In genomic region chr22:25002241-25002985, GRCh38 we compare ENCODE assay signal across 20 cellular contexts. TPM values are rescaled to one million over a fixed set of nuclear protein-coding genes. Genes with fewer than 3 reads are reported as not detected.
DNase-seq lines count a peak whose midpoint lies in the region; ATAC-seq and TF ChIP-seq lines count a peak whose summit lies in the region.
"Had no signal": no experiment of that assay in that cellular context is flagged by ENCODE, and none has a peak within 500 bp of the region (broad histone marks: within the 10 kb centered on the region; RNA-seq: fewer than 3 reads in every experiment).

No MANE protein-coding gene starts in this region.

- intact Hi-C loops in activated CD4-positive, alpha-beta T cell treated with anti-CD3 and anti-CD28 coated beads, Interleukin-2, amount 10 ng/mL, durations not matched to agents 24 days and 14 days (cut with micrococcal nuclease) = no loop called here
- intact Hi-C loops in natural killer cell (cut with micrococcal nuclease) = no loop called here

- peak; percentile 45 for ATAC-seq in effector memory CD8-positive, alpha-beta T cell (replicated peaks)
- ATAC-seq in natural killer cell (peak; percentile 44 to 83 (median 60)), HG03469 (IDR thresholded peaks at IDR 0.05; ENCODE audit: unreplicated experiment) (no peak)
- ATAC-seq: T-helper 17 cell had no signal

- peak overlapping the region; percentile 28 for H3K4me3 Mint-ChIP-seq in activated CD4-positive, alpha-beta T cell treated with anti-CD3 and anti-CD28 coated beads, Interleukin-2, amount 10 ng/mL, durations not matched to agents 24 days and 14 days
- peak overlapping the region; percentile 12 to 22 for H3K4me3 Mint-ChIP-seq in effector memory CD8-positive, alpha-beta T cell
- peak overlapping the region; percentile 70 for H3K4me3 Mint-ChIP-seq in natural killer cell
- H3K4me3 Mint-ChIP-seq: stimulated activated naive CD8-positive, alpha-beta T cell treated with anti-CD3 and anti-CD28 coated beads, Interleukin-15, Interleukin-2, amounts not matched to agents 100 ng/mL and 50 ng/mL, for 24 hours; T-helper 17 cell had no signal

- H3K4me1 Mint-ChIP-seq in activated CD4-positive, alpha-beta T cell treated with anti-CD3 and anti-CD28 coated beads, Interleukin-2, amount 10 ng/mL, durations not matched to agents 24 days and 14 days = peaks cover 13% of the 10 kb centered on the region
- peaks cover 6 to 18% of the 10 kb centered on the region in 2 donors for H3K4me1 Mint-ChIP-seq in effector memory CD8-positive, alpha-beta T cell (ENCODE audit: low read depth in 2 of 2)
- H3K4me1 Mint-ChIP-seq in natural killer cell = peaks cover 18 to 20% of the 10 kb centered on the region in 2 donors

- peak; percentile 72 for DNase-seq in activated CD4-positive, alpha-beta T cell treated with anti-CD3 and anti-CD28 coated beads, Interleukin-2, amount 10 ng/mL, durations not matched to agents 24 days and 14 days
- DNase-seq in activated CD4-positive, alpha-beta T cell treated with anti-CD3 and anti-CD28 coated beads for 4 hours = no peak
- peak; percentile 69 for DNase-seq in M059J (ENCODE audit: low read depth)
- no peak for DNase-seq in effector memory CD8-positive, alpha-beta T cell
- no peak for DNase-seq in natural killer cell
- no peak for DNase-seq in GM20000 (ENCODE audit: low spot score)
- DNase-seq in KG1 (lab: John Stamatoyannopoulos, UW) = no peak
- DNase-seq: ACHN; activated CD4-positive, alpha-beta T cell treated with anti-CD3 and anti-CD28 coated beads, Interleukin-2, amount 50 U/mL, for 4 hours; activated effector memory CD4-positive, alpha-beta T cell treated with Interleukin-2 at 50 U/mL for 16 hours; GOT3; NCI-H446; spleen; T-helper 17 cell had no signal

- peaks cover 7% of the 10 kb centered on the region for H3K36me3 Mint-ChIP-seq in activated CD4-positive, alpha-beta T cell treated with anti-CD3 and anti-CD28 coated beads, Interleukin-2, amount 10 ng/mL, durations not matched to agents 24 days and 14 days (ENCODE audit: low read depth)
- no peaks in the 10 kb centered on the region for H3K36me3 Mint-ChIP-seq in effector memory CD8-positive, alpha-beta T cell (ENCODE audit: insufficient read depth)
- H3K36me3 Mint-ChIP-seq in natural killer cell = no peaks in the 10 kb centered on the region

- H3K27me3 Mint-ChIP-seq in activated CD4-positive, alpha-beta T cell treated with anti-CD3 and anti-CD28 coated beads, Interleukin-2, amount 10 ng/mL, durations not matched to agents 24 days and 14 days = no peaks in the 10 kb centered on the region
- H3K27me3 Mint-ChIP-seq in effector memory CD8-positive, alpha-beta T cell = peaks cover 1 to 7% of the 10 kb centered on the region in 2 donors
- H3K27me3 Mint-ChIP-seq in natural killer cell (ENCODE audit: low read depth in 2 of 2) = peaks cover 13 to 18% of the 10 kb centered on the region in 2 donors

- no peak for TF ChIP-seq CTCF in natural killer cell (IDR thresholded peaks at IDR 0.05)
- TF ChIP-seq CTCF in GM20000 (IDR thresholded peaks at IDR 0.05; ENCODE audit: extremely low read depth, missing control alignments) = no peak

- H3K27ac Mint-ChIP-seq in activated CD4-positive, alpha-beta T cell treated with anti-CD3 and anti-CD28 coated beads, Interleukin-2, amount 10 ng/mL, durations not matched to agents 24 days and 14 days = no peak overlapping the region
- H3K27ac Mint-ChIP-seq in effector memory CD8-positive, alpha-beta T cell = no peak overlapping the region
- H3K27ac Mint-ChIP-seq in natural killer cell = no peak overlapping the region
- H3K27ac Mint-ChIP-seq: stimulated activated naive CD8-positive, alpha-beta T cell treated with anti-CD3 and anti-CD28 coated beads, Interleukin-15, Interleukin-2, amounts not matched to agents 100 ng/mL and 50 ng/mL, for 24 hours; T-helper 17 cell had no signal

- peaks cover 8% of the 10 kb centered on the region for H3K9me3 Mint-ChIP-seq in activated CD4-positive, alpha-beta T cell treated with anti-CD3 and anti-CD28 coated beads, Interleukin-2, amount 10 ng/mL, durations not matched to agents 24 days and 14 days
- no peaks in the 10 kb centered on the region for H3K9me3 Mint-ChIP-seq in effector memory CD8-positive, alpha-beta T cell
- H3K9me3 Mint-ChIP-seq in natural killer cell = no peaks in the 10 kb centered on the region
- H3K9me3 Mint-ChIP-seq: stimulated activated naive CD8-positive, alpha-beta T cell treated with anti-CD3 and anti-CD28 coated beads, Interleukin-15, Interleukin-2, amounts not matched to agents 100 ng/mL and 50 ng/mL, for 24 hours had no signal

RNA-seq across cellular contexts. Expression of gene KIAA1671, which starts 49.9 kb away (rescaled TPM):
- 11.2 and 11.4 TPM in 2 replicates for total RNA-seq in activated CD4-positive, alpha-beta T cell treated with anti-CD3 and anti-CD28 coated beads, Interleukin-2, amount 10 ng/mL, durations not matched to agents 24 days and 14 days
- total RNA-seq in M059J (2014; rRNA removed; shearing (Covaris generic)) = 3.3 and 4.7 TPM in 2 replicates
- total RNA-seq in natural killer cell = 10 to 100 TPM in 1 of 3 donors, 1 to 10 TPM in 2; 3.6 to 24.0 (median 7.3) TPM

RNA-seq across cellular contexts. Expression of gene LHFPL7, which starts 55.9 kb away (rescaled TPM):
- total RNA-seq in activated CD4-positive, alpha-beta T cell treated with anti-CD3 and anti-CD28 coated beads, Interleukin-2, amount 10 ng/mL, durations not matched to agents 24 days and 14 days = not detected in 2 replicates
- total RNA-seq in M059J (2014; rRNA removed; shearing (Covaris generic)) = not detected in 2 replicates
- total RNA-seq in natural killer cell = not detected
- total RNA-seq: astrocyte, fibroblast of villous mesenchyme, omental fat pad, spleen, T-helper 17 cell, vagina had no signal

Comparison
In these comparisons a context has a peak if more than half of its experiments do, and no peak if none do; other contexts are left out.
1. DNase-seq: peak in activated CD4-positive, alpha-beta T cell treated with anti-CD3 and anti-CD28 coated beads, Interleukin-2, amount 10 ng/mL, durations not matched to agents 24 days and 14 days (single experiment) and M059J (single experiment); none in activated CD4-positive, alpha-beta T cell treated with anti-CD3 and anti-CD28 coated beads for 4 hours (0 of 2), effector memory CD8-positive, alpha-beta T cell (0 of 3), natural killer cell (single experiment), GM20000 (single experiment) and KG1 (single experiment).
2. H3K4me3 Mint-ChIP-seq: peak in every context shown above with its lines; median percentile 70 in natural killer cell; 28 in activated CD4-positive, alpha-beta T cell treated with anti-CD3 and anti-CD28 coated beads, Interleukin-2, amount 10 ng/mL, durations not matched to agents 24 days and 14 days; 17 in effector memory CD8-positive, alpha-beta T cell.